Comparison of ENCODE assay signal across 1 cellular context in the genomic region with DNA sequence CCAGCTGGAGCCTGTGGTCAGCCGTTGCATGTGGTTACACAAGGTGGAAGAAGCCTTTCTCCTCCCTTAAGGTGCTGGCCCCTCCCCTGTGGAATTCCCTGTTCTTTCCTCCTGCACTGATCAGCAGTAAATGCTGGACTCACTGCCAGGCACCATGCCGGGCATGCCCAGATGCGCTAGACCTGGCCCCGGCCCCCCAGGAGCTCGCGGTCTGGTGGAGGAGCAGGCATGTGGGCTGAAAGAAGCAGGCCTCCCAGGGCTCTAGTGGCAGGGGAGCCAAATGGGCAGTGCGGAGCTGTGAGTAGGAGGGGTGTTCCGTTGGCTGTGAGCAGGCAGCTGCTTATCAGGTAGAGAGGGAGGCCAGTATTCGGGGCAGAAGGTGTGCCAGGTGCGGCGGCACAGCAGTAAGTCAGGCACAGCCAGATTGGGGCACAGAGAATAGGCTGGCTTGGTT.
TF ChIP-seq lines count a peak whose summit lies in the region.

No MANE protein-coding gene starts in this region.

TF ChIP-seq in GM23338, 12 proteins besides CTCF, POLR2A, EP300 and RAD21 (continued from another document):
- TF ChIP-seq, protein P1, sequence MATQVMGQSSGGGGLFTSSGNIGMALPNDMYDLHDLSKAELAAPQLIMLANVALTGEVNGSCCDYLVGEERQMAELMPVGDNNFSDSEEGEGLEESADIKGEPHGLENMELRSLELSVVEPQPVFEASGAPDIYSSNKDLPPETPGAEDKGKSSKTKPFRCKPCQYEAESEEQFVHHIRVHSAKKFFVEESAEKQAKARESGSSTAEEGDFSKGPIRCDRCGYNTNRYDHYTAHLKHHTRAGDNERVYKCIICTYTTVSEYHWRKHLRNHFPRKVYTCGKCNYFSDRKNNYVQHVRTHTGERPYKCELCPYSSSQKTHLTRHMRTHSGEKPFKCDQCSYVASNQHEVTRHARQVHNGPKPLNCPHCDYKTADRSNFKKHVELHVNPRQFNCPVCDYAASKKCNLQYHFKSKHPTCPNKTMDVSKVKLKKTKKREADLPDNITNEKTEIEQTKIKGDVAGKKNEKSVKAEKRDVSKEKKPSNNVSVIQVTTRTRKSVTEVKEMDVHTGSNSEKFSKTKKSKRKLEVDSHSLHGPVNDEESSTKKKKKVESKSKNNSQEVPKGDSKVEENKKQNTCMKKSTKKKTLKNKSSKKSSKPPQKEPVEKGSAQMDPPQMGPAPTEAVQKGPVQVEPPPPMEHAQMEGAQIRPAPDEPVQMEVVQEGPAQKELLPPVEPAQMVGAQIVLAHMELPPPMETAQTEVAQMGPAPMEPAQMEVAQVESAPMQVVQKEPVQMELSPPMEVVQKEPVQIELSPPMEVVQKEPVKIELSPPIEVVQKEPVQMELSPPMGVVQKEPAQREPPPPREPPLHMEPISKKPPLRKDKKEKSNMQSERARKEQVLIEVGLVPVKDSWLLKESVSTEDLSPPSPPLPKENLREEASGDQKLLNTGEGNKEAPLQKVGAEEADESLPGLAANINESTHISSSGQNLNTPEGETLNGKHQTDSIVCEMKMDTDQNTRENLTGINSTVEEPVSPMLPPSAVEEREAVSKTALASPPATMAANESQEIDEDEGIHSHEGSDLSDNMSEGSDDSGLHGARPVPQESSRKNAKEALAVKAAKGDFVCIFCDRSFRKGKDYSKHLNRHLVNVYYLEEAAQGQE (IDR thresholded peaks at IDR 0.05; ENCODE audit: unreplicated experiment), result no peak
- no peak for TF ChIP-seq ZNF331 (CRISPR knock-in tag; IDR thresholded peaks at IDR 0.05; ENCODE audit: low read depth)
- TF ChIP-seq POLR2AphosphoS5 (IDR thresholded peaks at IDR 0.05; ENCODE audit: low read depth), result no peak
- no peak for TF ChIP-seq NANOG (IDR thresholded peaks at IDR 0.05; ENCODE audit: borderline replicate concordance)
